ENCODE assay signal across 1 cellular context in genomic region chr9:27117489-27118135, GRCh38.
TF ChIP-seq lines count a peak whose summit lies in the region.

No MANE protein-coding gene starts in this region.

TF ChIP-seq in WTC11, 78 proteins besides CTCF, POLR2A, EP300 and RAD21 (continued from another document):
- TF ChIP-seq, protein P1, sequence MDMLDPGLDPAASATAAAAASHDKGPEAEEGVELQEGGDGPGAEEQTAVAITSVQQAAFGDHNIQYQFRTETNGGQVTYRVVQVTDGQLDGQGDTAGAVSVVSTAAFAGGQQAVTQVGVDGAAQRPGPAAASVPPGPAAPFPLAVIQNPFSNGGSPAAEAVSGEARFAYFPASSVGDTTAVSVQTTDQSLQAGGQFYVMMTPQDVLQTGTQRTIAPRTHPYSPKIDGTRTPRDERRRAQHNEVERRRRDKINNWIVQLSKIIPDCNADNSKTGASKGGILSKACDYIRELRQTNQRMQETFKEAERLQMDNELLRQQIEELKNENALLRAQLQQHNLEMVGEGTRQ (CRISPR knock-in tag; IDR thresholded peaks at IDR 0.05) = no peak
